ENCODE assay signal across 24 cellular contexts in the genomic region with DNA sequence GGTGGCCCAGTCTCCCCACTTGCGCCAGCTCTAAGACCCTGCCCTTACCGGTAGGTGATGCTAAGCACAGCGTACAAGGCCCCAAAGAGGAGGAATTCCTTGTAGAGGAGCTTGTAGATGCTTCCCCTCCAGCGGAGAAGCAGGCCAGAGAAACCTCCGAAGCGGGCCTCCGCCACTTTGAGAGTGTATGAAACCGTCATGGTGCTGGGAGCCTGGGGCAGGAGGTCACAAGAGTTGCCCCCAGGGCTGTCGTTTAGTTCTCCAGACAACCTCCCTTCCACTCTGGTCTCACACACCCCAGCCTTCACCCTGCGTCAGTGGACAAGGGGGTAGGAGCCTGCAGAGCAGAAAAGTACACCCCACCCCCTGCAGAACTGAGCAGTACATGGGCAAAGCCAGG. TPM values are rescaled to one million over a fixed set of nuclear protein-coding genes. Genes with fewer than 3 reads are reported as not detected.
DNase-seq lines count a peak whose midpoint lies in the region; ATAC-seq and TF ChIP-seq lines count a peak whose summit lies in the region.
"Had no signal": no experiment of that assay in that cellular context is flagged by ENCODE, and none has a peak within 500 bp of the region (broad histone marks: within the 10 kb centered on the region; RNA-seq: fewer than 3 reads in every experiment).

No MANE protein-coding gene starts in this region.

- H3K27me3 ChIP-seq in IMR-90 (ENCODE audit: control insufficient read depth, insufficient read depth, low read length): peaks cover 2% of the 10 kb centered on the region; the same call in 1 of the 2 replicates
- H3K27me3 ChIP-seq in endodermal cell (ENCODE audit: control insufficient read depth, insufficient read depth, low read length, poor library complexity, severe bottlenecking): peaks cover 20% of the 10 kb centered on the region

- H3K9me3 ChIP-seq in IMR-90 (ENCODE audit: control insufficient read depth, insufficient read depth, low read length) (no peaks in the 10 kb centered on the region), endodermal cell (ENCODE audit: control insufficient read depth, low read length) (no peaks in the 10 kb centered on the region)
- H3K9me3 ChIP-seq: A549, Caco-2 had no signal

- no peak overlapping the region for H2AK5ac ChIP-seq in IMR-90 (ENCODE audit: low read depth, low read length)

- H2BK15ac ChIP-seq in IMR-90 (ENCODE audit: low read depth, low read length): no peak overlapping the region

- WGBS in IMR-90 (ENCODE audit: extremely low coverage in 2 of 2, insufficient read length in 1 of 2), 2 experiments: no CpG with 5 or more reads among the region's 10 CpGs
- 94 to 100% methylated on average over 7 to 10 of the region's 10 CpGs for WGBS in endodermal cell (ENCODE audit: insufficient coverage in 1 of 2, insufficient read length in 1 of 2), 2 experiments

- no TSS peak for BruUV-seq in IMR-90 (replicated peaks; lab: Mats Ljungman, UMichigan)

- peak overlapping the region; percentile 4 for H2AFZ ChIP-seq in IMR-90 (replicated peaks; ENCODE audit: low read length, poor library complexity)

- in situ Hi-C loops in IMR-90 (cut with MboI; ENCODE audit: low sequenced_read_pairs): no loop called here

- CTCF ChIA-PET in IMR-90 (lab: Yijun Ruan, JAX): interaction anchor here (1.4 kb wide), 1 partner anchor 12 kb away, joined by 9 read pairs; the partner anchor contains the start of gene PLK3

- H2AK9ac ChIP-seq in IMR-90 (replicated peaks; ENCODE audit: low read depth, low read length, poor library complexity): no peak overlapping the region

- no peak overlapping the region for H4K91ac ChIP-seq in IMR-90 (ENCODE audit: insufficient read depth, low read depth, low read length)

- H3K23ac ChIP-seq in IMR-90 (ENCODE audit: low read depth, low read length): no peak overlapping the region

- no peak overlapping the region for H2BK20ac ChIP-seq in IMR-90 (ENCODE audit: low read depth, low read length)

- H2BK5ac ChIP-seq in IMR-90 (ENCODE audit: low read depth, low read length, poor library complexity, severe bottlenecking): no peak overlapping the region

- H3K14ac ChIP-seq in IMR-90 (replicated peaks; ENCODE audit: low read depth, low read length): no peak overlapping the region

- no peaks in the 10 kb centered on the region for H3K9me3 Mint-ChIP-seq in endodermal cell
- H3K9me3 Mint-ChIP-seq in stimulated activated memory B cell treated with anti-CD40 and anti-IgM and Interleukin-4, amounts not matched to agents 10 μg/mL and 1 μg/mL and 100 μg/mL, for 72 hours: no peaks in the 10 kb centered on the region
- H3K9me3 Mint-ChIP-seq: CD8-positive, alpha-beta T cell had no signal

- H3K27me3 Mint-ChIP-seq in endodermal cell (ENCODE audit: insufficient read depth): peaks cover 10% of the 10 kb centered on the region
- H3K27me3 Mint-ChIP-seq in stimulated activated memory B cell treated with anti-CD40 and anti-IgM and Interleukin-4, amounts not matched to agents 10 μg/mL and 1 μg/mL and 100 μg/mL, for 72 hours: no peaks in the 10 kb centered on the region

- ATAC-seq in IMR-90 (ENCODE audit: low read depth): no peak
- no peak for ATAC-seq in stimulated activated memory B cell treated with anti-CD40 and anti-IgM and Interleukin-4, amounts not matched to agents 10 μg/mL and 1 μg/mL and 100 μg/mL, for 72 hours
- ATAC-seq in Right ventricle myocardium inferior: no peak
- ATAC-seq: A549; CD8-positive, alpha-beta T cell; HCT116; K562 had no signal

- no peak overlapping the region for H4K5ac ChIP-seq in IMR-90 (ENCODE audit: low read depth, low read length)

- peaks cover 16% of the 10 kb centered on the region for H3K4me1 Mint-ChIP-seq in endodermal cell
- peaks cover 35% of the 10 kb centered on the region for H3K4me1 Mint-ChIP-seq in stimulated activated memory B cell treated with anti-CD40 and anti-IgM and Interleukin-4, amounts not matched to agents 10 μg/mL and 1 μg/mL and 100 μg/mL, for 72 hours

- POLR2A ChIA-PET in IMR-90 (lab: Charles Lee; ENCODE audit: unreplicated experiment): no interaction called here

- DNase-seq in IMR-90 (no peak), endodermal cell (peak; percentile 40), Right ventricle myocardium inferior (ENCODE audit: missing footprints) (no peak), ecto neural progenitor cell (ENCODE audit: low spot score) (no peak)
- DNase-seq: AML-193; C1 segment of cervical spinal cord; Caco-2; CD8-positive, alpha-beta T cell; GOT3; Kasumi-1; NCI-H1092 treated with DMSO at 0.1 percent for 48 hours; NCI-H1436; NCI-H187; NCI-H2081 treated with DMSO at 0.1 percent for 48 hours; NCI-H2171; NCI-H226; NCI-H510A; NCI-H69; RPMI8226; SHP77 treated with DMSO at 0.1 percent for 48 hours had no signal

- no peak for TF ChIP-seq RAD21 in IMR-90 (IDR thresholded peaks at IDR 0.05; ENCODE audit: low read length)

- no peak overlapping the region for H3K4me3 Mint-ChIP-seq in endodermal cell
- no peak overlapping the region for H3K4me3 Mint-ChIP-seq in stimulated activated memory B cell treated with anti-CD40 and anti-IgM and Interleukin-4, amounts not matched to agents 10 μg/mL and 1 μg/mL and 100 μg/mL, for 72 hours

- H3K79me1 ChIP-seq in IMR-90 (ENCODE audit: low read depth in 1 of 2, low read length in 2 of 2): no peaks in the 10 kb centered on the region

- no peak overlapping the region for H3K4ac ChIP-seq in IMR-90 (ENCODE audit: low read depth, low read length)

- no peaks in the 10 kb centered on the region for H3K36me3 Mint-ChIP-seq in endodermal cell (ENCODE audit: low read depth)
- no peaks in the 10 kb centered on the region for H3K36me3 Mint-ChIP-seq in stimulated activated memory B cell treated with anti-CD40 and anti-IgM and Interleukin-4, amounts not matched to agents 10 μg/mL and 1 μg/mL and 100 μg/mL, for 72 hours

- H3K27ac ChIP-seq in IMR-90 (ENCODE audit: insufficient read depth, low read length) (no peak overlapping the region), endodermal cell (ENCODE audit: low read depth, low read length) (no peak overlapping the region)

- no peak overlapping the region for H3K18ac ChIP-seq in IMR-90 (ENCODE audit: low read depth, low read length)

- no peaks in the 10 kb centered on the region for H4K20me1 ChIP-seq in IMR-90 (ENCODE audit: insufficient read depth, low read length)

- TF ChIP-seq CTCF in IMR-90 (conservative IDR thresholded peaks at IDR 0.05; ENCODE audit: low read depth, low read length) (no peak), endodermal cell (conservative IDR thresholded peaks at IDR 0.05) (no peak)

- H3K56ac ChIP-seq in IMR-90 (ENCODE audit: extremely low read depth, insufficient read depth, low read length): no peak overlapping the region

- no peak overlapping the region for H3K4me3 ChIP-seq in IMR-90 (ENCODE audit: insufficient read depth, low read depth, low read length)
- no peak overlapping the region for H3K4me3 ChIP-seq in endodermal cell (ENCODE audit: low read length)
- H3K4me3 ChIP-seq: A549, K562 had no signal

- H3K36me3 ChIP-seq in IMR-90 (ENCODE audit: control insufficient read depth, insufficient read depth, low read length) (no peaks in the 10 kb centered on the region), endodermal cell (ENCODE audit: control insufficient read depth, insufficient read depth, low read length) (no peaks in the 10 kb centered on the region)

- H3K4me1 ChIP-seq in IMR-90 (ENCODE audit: control insufficient read depth, insufficient read depth, low read length) (peaks cover 8% of the 10 kb centered on the region; the same call in 1 of the 2 replicates), endodermal cell (ENCODE audit: control insufficient read depth, insufficient read depth, low read length) (peaks cover 5% of the 10 kb centered on the region)
- H3K4me1 ChIP-seq: Caco-2 had no signal

- no peak overlapping the region for H3K27ac Mint-ChIP-seq in endodermal cell
- H3K27ac Mint-ChIP-seq in stimulated activated memory B cell treated with anti-CD40 and anti-IgM and Interleukin-4, amounts not matched to agents 10 μg/mL and 1 μg/mL and 100 μg/mL, for 72 hours: peak overlapping the region; percentile 79
- H3K27ac Mint-ChIP-seq: CD8-positive, alpha-beta T cell had no signal

- no peak overlapping the region for H3K4me2 ChIP-seq in IMR-90 (ENCODE audit: low read depth, low read length)

- no peak overlapping the region for H4K8ac ChIP-seq in IMR-90 (ENCODE audit: low read depth in 2 of 2, low read length in 2 of 2)

- no peaks in the 10 kb centered on the region for H3K9me1 ChIP-seq in IMR-90 (ENCODE audit: insufficient read depth, low read length)

- no peak overlapping the region for H2BK120ac ChIP-seq in IMR-90 (ENCODE audit: low read depth, low read length)

- no peak overlapping the region for H3K9ac ChIP-seq in IMR-90 (ENCODE audit: low read depth, low read length)
- H3K9ac ChIP-seq in endodermal cell (ENCODE audit: extremely low read depth, low read length, poor library complexity, severe bottlenecking): no peak overlapping the region

- no peak for TF ChIP-seq POLR2A in IMR-90 (IDR thresholded peaks at IDR 0.05; ENCODE audit: low read depth, low read length)

- intact Hi-C loops in IMR-90 (cut with micrococcal nuclease): no loop called here
- intact Hi-C loops in Right ventricle myocardium inferior (cut with DNase I): no loop called here

- dilution Hi-C loops in IMR-90 (cut with HindIII; ENCODE audit: low sequenced_read_pairs, unreplicated experiment): no loop called here

RNA-seq across cellular contexts. Expression of gene BEST4, which starts 0.5 kb away (rescaled TPM):
- total RNA-seq in IMR-90 (2012; rRNA removed) (not detected in 2 replicates), endodermal cell (1 to 10 TPM; 1.6 to 2.3 TPM), Right ventricle myocardium inferior (not detected)
- 0.07 and 0.16 TPM in 2 replicates for polyA plus RNA-seq in IMR-90 (2012; rRNA removed)
- 0.06 and 0.12 TPM in 2 replicates for polyA plus RNA-seq in IMR-90 (2012; cell fraction: cytosol; rRNA removed)
- 1.0 and 1.8 TPM in 2 replicates for polyA plus RNA-seq in IMR-90 (2012; cell fraction: nucleus; rRNA removed; ENCODE audit: low replicate concordance)
- 0.89 TPM for polyA plus RNA-seq in endodermal cell (2013, experiment 1 of 2)
- 0.99 TPM for polyA plus RNA-seq in endodermal cell (2013, experiment 2 of 2)
- total RNA-seq: Caco-2, K562 had no signal

RNA-seq across cellular contexts. Expression of gene RPS8, which starts 12.2 kb away (rescaled TPM):
- total RNA-seq in IMR-90 (2012; rRNA removed): 1,837 and 2,171 TPM in 2 replicates
- polyA plus RNA-seq in IMR-90 (2012; rRNA removed): 2,128 and 2,255 TPM in 2 replicates
- 2,467 and 3,082 TPM in 2 replicates for polyA plus RNA-seq in IMR-90 (2012; cell fraction: cytosol; rRNA removed)
- 595 and 1,006 TPM in 2 replicates for polyA plus RNA-seq in IMR-90 (2012; cell fraction: nucleus; rRNA removed; ENCODE audit: low replicate concordance)
- 1,000 to 10,000 TPM; 2,014 to 2,050 TPM for total RNA-seq in endodermal cell
- 2,479 TPM for polyA plus RNA-seq in endodermal cell (2013, experiment 1 of 2)
- 2,415 TPM for polyA plus RNA-seq in endodermal cell (2013, experiment 2 of 2)
- 833 TPM for total RNA-seq in Right ventricle myocardium inferior

RNA-seq across cellular contexts. Expression of gene PLK3, which starts 12.7 kb away (rescaled TPM):
- total RNA-seq in IMR-90 (2012; rRNA removed): 15.3 and 15.8 TPM in 2 replicates
- 51.6 and 52.5 TPM in 2 replicates for polyA plus RNA-seq in IMR-90 (2012; rRNA removed)
- 45.2 and 47.2 TPM in 2 replicates for polyA plus RNA-seq in IMR-90 (2012; cell fraction: cytosol; rRNA removed)
- 238 and 324 TPM in 2 replicates for polyA plus RNA-seq in IMR-90 (2012; cell fraction: nucleus; rRNA removed; ENCODE audit: low replicate concordance)
- total RNA-seq in endodermal cell: 1 to 10 TPM; 3.3 to 9.0 TPM
- polyA plus RNA-seq in endodermal cell (2013, experiment 1 of 2): 27.1 TPM
- polyA plus RNA-seq in endodermal cell (2013, experiment 2 of 2): 21.7 TPM
- total RNA-seq in Right ventricle myocardium inferior: 6.4 TPM

RNA-seq across cellular contexts. Expression of gene DYNLT4, which starts 19.6 kb away (rescaled TPM):
- total RNA-seq in IMR-90 (2012; rRNA removed) (0.56 TPM in 1 of 2 replicates, not detected in the other), endodermal cell (under 1 TPM in 1 of 2 donors, not detected in 1; 0.64 TPM), Right ventricle myocardium inferior (1.0 TPM)
- not detected in 2 replicates for polyA plus RNA-seq in IMR-90 (2012; rRNA removed)
- polyA plus RNA-seq in IMR-90 (2012; cell fraction: cytosol; rRNA removed): 0.08 and 0.25 TPM in 2 replicates
- polyA plus RNA-seq in IMR-90 (2012; cell fraction: nucleus; rRNA removed; ENCODE audit: low replicate concordance): 0.34 TPM in 1 of 2 replicates, not detected in the other
- polyA plus RNA-seq in endodermal cell (2013, experiment 1 of 2): not detected
- not detected for polyA plus RNA-seq in endodermal cell (2013, experiment 2 of 2)
- total RNA-seq: Caco-2 had no signal
- polyA plus RNA-seq: K562 had no signal

RNA-seq across cellular contexts. Expression of gene BTBD19, which starts 20.8 kb away (rescaled TPM):
- total RNA-seq in IMR-90 (2012; rRNA removed) (0.56 and 0.90 TPM in 2 replicates), endodermal cell (1 to 10 TPM; 7.4 to 7.9 TPM), Right ventricle myocardium inferior (2.8 TPM)
- polyA plus RNA-seq in IMR-90 (2012; rRNA removed): 16.0 and 17.2 TPM in 2 replicates
- 10.6 and 11.1 TPM in 2 replicates for polyA plus RNA-seq in IMR-90 (2012; cell fraction: cytosol; rRNA removed)
- polyA plus RNA-seq in IMR-90 (2012; cell fraction: nucleus; rRNA removed; ENCODE audit: low replicate concordance): 141 and 200 TPM in 2 replicates
- 3.2 TPM for polyA plus RNA-seq in endodermal cell (2013, experiment 1 of 2)
- polyA plus RNA-seq in endodermal cell (2013, experiment 2 of 2): 3.9 TPM
